In genomic region chr13:73967397-73968165, GRCh38 we compare ENCODE assay signal across 12 cellular contexts.
A peak's percentile ranks its signal among the peaks of the same experiment; 100 is the strongest.
DNase-seq lines count a peak whose midpoint lies in the region; ATAC-seq and TF ChIP-seq lines count a peak whose summit lies in the region.
"Had no signal": no experiment of that assay in that cellular context is flagged by ENCODE, and none has a peak within 500 bp of the region (broad histone marks: within the 10 kb centered on the region; RNA-seq: fewer than 3 reads in every experiment).

No MANE protein-coding gene starts in this region.

- H3K36me3 Mint-ChIP-seq in CD8-positive, alpha-beta T cell = peaks cover 39% of the 10 kb centered on the region

- no peak overlapping the region for H3K4me3 Mint-ChIP-seq in CD8-positive, alpha-beta T cell
- H3K4me3 Mint-ChIP-seq: activated naive CD8-positive, alpha-beta T cell treated with anti-CD3 and anti-CD28 coated beads, Interleukin-2, amount 10 ng/mL, durations not matched to agents 7 days and 5 days had no signal

- peak overlapping the region; percentile 8 for H3K27ac Mint-ChIP-seq in CD8-positive, alpha-beta T cell
- H3K27ac Mint-ChIP-seq: activated naive CD8-positive, alpha-beta T cell treated with anti-CD3 and anti-CD28 coated beads, Interleukin-2, amount 10 ng/mL, durations not matched to agents 7 days and 5 days had no signal

- H3K4me1 ChIP-seq in CD8-positive, alpha-beta T cell (ENCODE audit: insufficient read depth, low read length) = peaks cover 12% of the 10 kb centered on the region
- H3K4me1 ChIP-seq: esophagus squamous epithelium had no signal

- CTCF ChIA-PET in CD8-positive, alpha-beta T cell (lab: Charles Lee) = no interaction called here

- no peaks in the 10 kb centered on the region for H3K9me3 Mint-ChIP-seq in CD8-positive, alpha-beta T cell

- in situ Hi-C loops in KBM-7 (cut with MboI; ENCODE audit: low pct_unique_long_range_greater_than_20kb, low sequenced_read_pairs) = no loop called here

- H3K36me3 ChIP-seq in CD8-positive, alpha-beta T cell (ENCODE audit: insufficient read depth, low read length) = no peaks in the 10 kb centered on the region
- H3K36me3 ChIP-seq: esophagus squamous epithelium had no signal

- no peak for DNase-seq in CD8-positive, alpha-beta T cell
- DNase-seq in GM19238 (ENCODE audit: insufficient read length, low spot score) (peak; percentile 14), KBM-7 (peak; percentile 7), hypothalamus (lab: John Stamatoyannopoulos, UW) (no peak), NCI-H1417 treated with DMSO at 0.1 percent for 48 hours (lab: John Stamatoyannopoulos, UW) (no peak), HPDE6-E6E7 (ENCODE audit: extremely low spot score) (no peak), DMS53 treated with DMSO at 0.1 percent for 48 hours (lab: John Stamatoyannopoulos, UW; ENCODE audit: unreplicated experiment) (no peak)
- DNase-seq: activated naive CD8-positive, alpha-beta T cell treated with anti-CD3 and anti-CD28 coated beads, Interleukin-2, amount 10 ng/mL, durations not matched to agents 7 days and 5 days; esophagus squamous epithelium; mammary epithelial cell had no signal

- POLR2A ChIA-PET in CD8-positive, alpha-beta T cell (lab: Charles Lee) = no interaction called here

- no peak for TF ChIP-seq CTCF in CD8-positive, alpha-beta T cell (IDR thresholded peaks at IDR 0.05)

- no peak overlapping the region for H3K27ac ChIP-seq in CD8-positive, alpha-beta T cell (ENCODE audit: low read depth, low read length)
- H3K27ac ChIP-seq: C4-2B, esophagus squamous epithelium had no signal

- ATAC-seq in CD8-positive, alpha-beta T cell = no peak
- ATAC-seq in HG02798 (IDR thresholded peaks at IDR 0.05; ENCODE audit: poor library complexity, unreplicated experiment) = peak; percentile 99

- no peaks in the 10 kb centered on the region for H3K27me3 Mint-ChIP-seq in CD8-positive, alpha-beta T cell (ENCODE audit: low read depth)
- H3K27me3 Mint-ChIP-seq: activated naive CD8-positive, alpha-beta T cell treated with anti-CD3 and anti-CD28 coated beads, Interleukin-2, amount 10 ng/mL, durations not matched to agents 7 days and 5 days had no signal

- H3K4me1 Mint-ChIP-seq in CD8-positive, alpha-beta T cell (ENCODE audit: low read depth) = peaks cover 78% of the 10 kb centered on the region

- H3K4me3 ChIP-seq in CD8-positive, alpha-beta T cell (ENCODE audit: low read depth, low read length) = no peak overlapping the region
- H3K4me3 ChIP-seq: esophagus squamous epithelium had no signal

- no peaks in the 10 kb centered on the region for H3K9me3 ChIP-seq in CD8-positive, alpha-beta T cell (ENCODE audit: low read length)
- H3K9me3 ChIP-seq: esophagus squamous epithelium had no signal

- intact Hi-C loops in CD8-positive, alpha-beta T cell (cut with DNase I, micrococcal nuclease) = no loop called here

- no peaks in the 10 kb centered on the region for H3K27me3 ChIP-seq in CD8-positive, alpha-beta T cell (ENCODE audit: insufficient read depth, low read length)
- H3K27me3 ChIP-seq: esophagus squamous epithelium had no signal

Comparison
In these comparisons a context has a peak if more than half of its experiments do, and no peak if none do; other contexts are left out.
1. DNase-seq: peak in GM19238 (single experiment) and KBM-7 (single experiment); none in CD8-positive, alpha-beta T cell (0 of 7), hypothalamus (0 of 51), NCI-H1417 treated with DMSO at 0.1 percent for 48 hours (single experiment), HPDE6-E6E7 (single experiment) and DMS53 treated with DMSO at 0.1 percent for 48 hours (single experiment).